ENCODE assay signal across 8 cellular contexts in genomic region chr1:94514095-94514727, GRCh38. TPM values are rescaled to one million over a fixed set of nuclear protein-coding genes. Genes with fewer than 3 reads are reported as not detected.
A peak's percentile ranks its signal among the peaks of the same experiment; 100 is the strongest.
DNase-seq lines count a peak whose midpoint lies in the region; ATAC-seq and TF ChIP-seq lines count a peak whose summit lies in the region.

No MANE protein-coding gene starts in this region.

- POLR2A ChIA-PET in T-cell (lab: Charles Lee): no interaction called here

- H3K36me3 Mint-ChIP-seq in T-cell: peaks cover 46% of the 10 kb centered on the region

- CTCF ChIA-PET in T-cell (lab: Charles Lee): interaction anchor here (0.5 to 1.3 kb wide), 5 partner anchors 9 to 369 kb away, joined by 3 to 5 read pairs (median 4); no protein-coding TSS in a partner anchor

- H3K27me3 Mint-ChIP-seq in T-cell: no peaks in the 10 kb centered on the region

- H3K9me3 Mint-ChIP-seq in T-cell: no peaks in the 10 kb centered on the region

- ATAC-seq in sciatic nerve (peak; percentile 75), T-cell (replicated peaks in 1 of 4) (no peak), HG02588 (IDR thresholded peaks at IDR 0.05; ENCODE audit: unreplicated experiment) (no peak), GM19397 (IDR thresholded peaks at IDR 0.05; ENCODE audit: unreplicated experiment) (no peak)

- no peak overlapping the region for H3K4me3 Mint-ChIP-seq in T-cell

- H3K27ac Mint-ChIP-seq in T-cell: no peak overlapping the region

- DNase-seq in D341Med (ENCODE audit: low spot score): peak; percentile 44
- peak; percentile 23 for DNase-seq in HCEC 1CT
- no peak for DNase-seq in SK-N-MC (ENCODE audit: low read depth, low spot score)
- peak; percentile 39 for DNase-seq in fibroblast of the aortic adventitia (ENCODE audit: low read depth)
- no peak for DNase-seq in sciatic nerve (ENCODE audit: low spot score)
- no peak for DNase-seq in T-cell

- H3K4me1 Mint-ChIP-seq in T-cell: no peaks in the 10 kb centered on the region

- H3K9me3 ChIP-seq in SK-N-MC (ENCODE audit: low read depth, low read length): no peaks in the 10 kb centered on the region

- peak overlapping the region; percentile 78 for H3K27ac ChIP-seq in SK-N-MC

- no peak overlapping the region for H3K4me3 ChIP-seq in SK-N-MC
- H3K4me3 ChIP-seq in fibroblast of the aortic adventitia (ENCODE audit: low read depth, low read length): no peak overlapping the region

- intact Hi-C loops in sciatic nerve (cut with DNase I): no loop called here

- TF ChIP-seq CTCF in fibroblast of the aortic adventitia (IDR thresholded peaks at IDR 0.05; ENCODE audit: insufficient read depth, low read length): peak; percentile 77

- peaks cover 3% of the 10 kb centered on the region; the same call in 1 of the 2 replicates for H3K36me3 ChIP-seq in SK-N-MC (ENCODE audit: insufficient read depth, low read length)

- H3K9ac ChIP-seq in SK-N-MC (ENCODE audit: insufficient read length): peak overlapping the region; percentile 20

RNA-seq across cellular contexts. Expression of gene F3, which starts 27.3 kb away (rescaled TPM):
- total RNA-seq in fibroblast of the aortic adventitia (ENCODE audit: low replicate concordance) (6.9 and 24.0 TPM in 2 replicates), sciatic nerve (19.9 TPM), T-cell (1 to 10 TPM in 1 of 5 donors, under 1 TPM in 2, not detected in 2; 0.29 to 1.0 (median 0.66) TPM)

Comparison
In these comparisons a context has a peak if more than half of its experiments do, and no peak if none do; other contexts are left out.
1. DNase-seq: peak in D341Med (single experiment), HCEC 1CT (single experiment) and fibroblast of the aortic adventitia (single experiment); none in SK-N-MC (single experiment), sciatic nerve (single experiment) and T-cell (0 of 34).